In genomic region chr3:149726716-149727407, GRCh38 we compare ENCODE assay signal across 13 cellular contexts. TPM values are rescaled to one million over a fixed set of nuclear protein-coding genes. Genes with fewer than 3 reads are reported as not detected.
DNase-seq lines count a peak whose midpoint lies in the region; ATAC-seq and TF ChIP-seq lines count a peak whose summit lies in the region.
"Had no signal": no experiment of that assay in that cellular context is flagged by ENCODE, and none has a peak within 500 bp of the region (broad histone marks: within the 10 kb centered on the region; RNA-seq: fewer than 3 reads in every experiment).

No MANE protein-coding gene starts in this region.

- peak; percentile 90 for ATAC-seq in GM18909 (IDR thresholded peaks at IDR 0.05; ENCODE audit: poor library complexity, unreplicated experiment)
- ATAC-seq in HG02678 (IDR thresholded peaks at IDR 0.05; ENCODE audit: unreplicated experiment) = peak; percentile 45
- ATAC-seq in HG03565 (IDR thresholded peaks at IDR 0.05; ENCODE audit: unreplicated experiment) = peak; percentile 87
- no peak for ATAC-seq in HG03097 (IDR thresholded peaks at IDR 0.05; ENCODE audit: low FRiP score, unreplicated experiment)
- ATAC-seq: left lobe of liver had no signal

- no peaks in the 10 kb centered on the region for H3K9me3 ChIP-seq in adrenal gland (replicated peaks in 1 of 3)
- H3K9me3 ChIP-seq in vagina = no peaks in the 10 kb centered on the region

- H3K27ac ChIP-seq in adrenal gland = no peak overlapping the region
- H3K27ac ChIP-seq in vagina = no peak overlapping the region
- H3K27ac ChIP-seq: C4-2B had no signal

- no peaks in the 10 kb centered on the region for H3K4me1 ChIP-seq in adrenal gland (replicated peaks in 1 of 2)
- no peaks in the 10 kb centered on the region for H3K4me1 ChIP-seq in vagina

- WGBS in adrenal gland, 4 donors = 89 to 99% (median 90%) methylated on average over 2 of the region's 2 CpGs

- POLR2A ChIA-PET in GM10248 (lab: Yijun Ruan, JAX) = no interaction called here

- H3K27me3 ChIP-seq in adrenal gland (no peaks in the 10 kb centered on the region), vagina (no peaks in the 10 kb centered on the region)

- intact Hi-C loops in adrenal gland (cut with DNase I) = no loop called here
- intact Hi-C loops in vagina (cut with DNase I) = no loop called here

- no peak for TF ChIP-seq CTCF in GM10248 (IDR thresholded peaks at IDR 0.05; ENCODE audit: control extremely low read depth, extremely low read depth, low read depth, missing control alignments)
- no peak for TF ChIP-seq CTCF in adrenal gland (IDR thresholded peaks at IDR 0.05)
- TF ChIP-seq CTCF in vagina (IDR thresholded peaks at IDR 0.05) = no peak

- no peaks in the 10 kb centered on the region for H3K36me3 ChIP-seq in adrenal gland (replicated peaks in 1 of 2)
- H3K36me3 ChIP-seq in vagina = no peaks in the 10 kb centered on the region

- TF ChIP-seq POLR2A in adrenal gland (IDR thresholded peaks at IDR 0.05) = no peak
- TF ChIP-seq POLR2A in vagina (IDR thresholded peaks at IDR 0.05) = no peak

- H3K4me3 ChIP-seq in adrenal gland (no peak overlapping the region), vagina (no peak overlapping the region)

- DNase-seq in GM10248 (ENCODE audit: extremely low spot score) = peak; percentile 20
- DNase-seq in adrenal gland = no peak
- no peak for DNase-seq in vagina (ENCODE audit: extremely low spot score in 2 of 2)
- DNase-seq in DMS79 treated with DMSO at 0.1 percent for 48 hours (lab: John Stamatoyannopoulos, UW) = no peak
- DNase-seq: cerebellar nuclear complex, occipital lobe, SW 1271 had no signal

- CTCF ChIA-PET in GM10248 (lab: Yijun Ruan, JAX) = interaction anchor here (1.4 to 2.9 kb wide), 3 partner anchors 10 to 81 kb away, joined by 4 to 13 read pairs (median 6); no protein-coding TSS in a partner anchor

RNA-seq across cellular contexts. Expression of gene COMMD2, which starts 25.4 kb away (rescaled TPM):
- total RNA-seq in adrenal gland = 10 to 100 TPM; 14.6 to 48.8 (median 27.8) TPM
- polyA plus RNA-seq in adrenal gland = 10 to 100 TPM in 1 of 3 donors, 1 to 10 TPM in 2; 4.4 to 39.1 (median 6.1) TPM
- 18.9 TPM for total RNA-seq in vagina
